In the genomic region with DNA sequence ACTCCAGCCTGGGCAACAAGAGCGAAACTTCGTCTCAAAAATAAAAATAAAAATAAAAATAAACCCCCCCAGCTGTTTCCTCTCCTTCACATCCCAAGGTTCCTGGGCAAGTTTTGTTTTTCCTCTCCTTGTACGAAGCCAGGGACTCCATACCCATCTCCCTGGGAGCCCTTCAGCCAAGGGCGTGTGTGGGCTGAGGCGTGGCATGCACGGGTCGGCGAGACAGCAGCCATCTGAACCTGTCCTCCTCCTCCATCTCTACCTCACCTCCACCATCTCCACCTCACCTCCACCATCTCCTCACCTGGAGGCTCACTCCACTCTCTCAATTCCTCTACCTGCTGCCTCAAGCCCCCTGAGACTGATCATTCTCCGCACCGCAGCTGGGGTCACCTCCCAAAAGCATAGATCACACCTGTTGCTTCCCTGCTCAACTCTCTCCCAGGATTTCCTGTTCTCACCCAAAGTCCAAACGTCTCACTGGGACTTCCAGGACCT, we compare ENCODE assay signal across 1 cellular context.
TF ChIP-seq lines count a peak whose summit lies in the region.

No MANE protein-coding gene starts in this region.

TF ChIP-seq in GM23338, 12 proteins besides CTCF, POLR2A, EP300 and RAD21 (continued from another document):
- no peak for TF ChIP-seq REST (IDR thresholded peaks at IDR 0.05; ENCODE audit: unreplicated experiment)
- no peak for TF ChIP-seq JUNB (IDR thresholded peaks at IDR 0.05; ENCODE audit: unreplicated experiment)
- no peak for TF ChIP-seq ZNF462 (CRISPR knock-in tag; IDR thresholded peaks at IDR 0.05)
- no peak for TF ChIP-seq CREB1 (CRISPR knock-in tag; IDR thresholded peaks at IDR 0.05; ENCODE audit: low read depth)
- TF ChIP-seq, protein P1, sequence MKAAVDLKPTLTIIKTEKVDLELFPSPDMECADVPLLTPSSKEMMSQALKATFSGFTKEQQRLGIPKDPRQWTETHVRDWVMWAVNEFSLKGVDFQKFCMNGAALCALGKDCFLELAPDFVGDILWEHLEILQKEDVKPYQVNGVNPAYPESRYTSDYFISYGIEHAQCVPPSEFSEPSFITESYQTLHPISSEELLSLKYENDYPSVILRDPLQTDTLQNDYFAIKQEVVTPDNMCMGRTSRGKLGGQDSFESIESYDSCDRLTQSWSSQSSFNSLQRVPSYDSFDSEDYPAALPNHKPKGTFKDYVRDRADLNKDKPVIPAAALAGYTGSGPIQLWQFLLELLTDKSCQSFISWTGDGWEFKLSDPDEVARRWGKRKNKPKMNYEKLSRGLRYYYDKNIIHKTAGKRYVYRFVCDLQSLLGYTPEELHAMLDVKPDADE (IDR thresholded peaks at IDR 0.05) = no peak
- no peak for TF ChIP-seq NANOG (IDR thresholded peaks at IDR 0.05; ENCODE audit: borderline replicate concordance)
- no peak for TF ChIP-seq POLR2AphosphoS5 (IDR thresholded peaks at IDR 0.05; ENCODE audit: low read depth)
- TF ChIP-seq ZNF114 (CRISPR knock-in tag; IDR thresholded peaks at IDR 0.05) = no peak
TF ChIP-seq in GM23338: peak in this region for 0.
